ENCODE assay signal across 20 cellular contexts in the genomic region with DNA sequence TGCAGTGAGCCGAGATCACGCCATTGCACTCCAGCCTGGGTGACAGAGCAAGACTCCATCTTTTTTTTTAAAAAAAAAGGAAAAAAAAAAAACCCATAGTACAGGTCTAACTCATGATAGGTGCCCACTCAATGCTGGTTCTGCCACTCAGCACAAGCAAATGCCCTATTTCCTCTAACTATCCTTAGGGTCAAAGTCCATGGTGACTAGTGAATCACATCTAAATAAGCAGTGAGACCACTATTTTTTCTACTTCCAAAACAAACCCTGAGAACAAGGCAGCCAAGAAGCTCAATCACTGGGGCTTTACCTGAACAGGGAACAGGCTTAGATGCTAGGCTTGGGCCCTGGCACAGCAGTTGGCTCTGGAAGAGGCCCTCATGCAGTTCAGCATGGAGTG. TPM values are rescaled to one million over a fixed set of nuclear protein-coding genes. Genes with fewer than 3 reads are reported as not detected.
A peak's percentile ranks its signal among the peaks of the same experiment; 100 is the strongest.
DNase-seq lines count a peak whose midpoint lies in the region; TF ChIP-seq lines count a peak whose summit lies in the region.
"Had no signal": no experiment of that assay in that cellular context is flagged by ENCODE, and none has a peak within 500 bp of the region (broad histone marks: within the 10 kb centered on the region; RNA-seq: fewer than 3 reads in every experiment).

No MANE protein-coding gene starts in this region.

- CTCF ChIA-PET in SK-N-SH (lab: Yijun Ruan, JAX), result interaction anchor here (1.1 to 1.4 kb wide), 2 partner anchors 15 to 34 kb away, joined by 3 read pairs; no protein-coding TSS in a partner anchor

- TF ChIP-seq EP300 in SK-N-SH (IDR thresholded peaks at IDR 0.05; ENCODE audit: borderline replicate concordance in 1 of 2, low read depth in 1 of 2, low read length in 1 of 2), result no peak

- H3F3A ChIP-seq in SK-N-SH (replicated peaks; ENCODE audit: insufficient read depth), result peaks cover 17% of the 10 kb centered on the region

- no peaks in the 10 kb centered on the region for H3K9me2 ChIP-seq in SK-N-SH

- TF ChIP-seq CTCF in neural crest cell (conservative IDR thresholded peaks at IDR 0.05) (no peak), SK-N-SH (IDR thresholded peaks at IDR 0.05) (no peak)

- no peak for TF ChIP-seq RAD21 in SK-N-SH (IDR thresholded peaks at IDR 0.05; ENCODE audit: low read length)

- H3K27me3 Mint-ChIP-seq in neural crest cell (ENCODE audit: low read depth), result no peaks in the 10 kb centered on the region

- H3K4me1 ChIP-seq in BLaER1 (peaks cover 27% of the 10 kb centered on the region), SK-N-SH (ENCODE audit: control insufficient read depth in 1 of 2, insufficient read depth in 2 of 2, low read depth in 1 of 2, low read length in 1 of 2) (peaks cover 6 to 12% of the 10 kb centered on the region in 2 experiments; a peak in 3 of 4 replicates)

- H2AFZ ChIP-seq in SK-N-SH (ENCODE audit: low read depth), result no peak overlapping the region

- H3K4me1 Mint-ChIP-seq in neural crest cell, result peaks cover 30% of the 10 kb centered on the region

- no peaks in the 10 kb centered on the region for H3K27me3 ChIP-seq in BLaER1
- H3K27me3 ChIP-seq in SK-N-SH (ENCODE audit: insufficient read depth), result no peaks in the 10 kb centered on the region
- H3K27me3 ChIP-seq: BLaER1 treated with 17β-estradiol and CSF1 and Interleukin-3, amounts not matched to agents 10 nM and 100 nM; SJCRH30 had no signal

- no peaks in the 10 kb centered on the region for H3K9me3 ChIP-seq in BLaER1
- no peaks in the 10 kb centered on the region for H3K9me3 ChIP-seq in SK-N-SH
- H3K9me3 ChIP-seq: BLaER1 treated with 17β-estradiol and CSF1 and Interleukin-3, amounts not matched to agents 10 nM and 100 nM; SJCRH30 had no signal

- peak overlapping the region; percentile 42 for H3K4me3 Mint-ChIP-seq in neural crest cell
- H3K4me3 Mint-ChIP-seq: CD8-positive, alpha-beta T cell had no signal

- H3K4me3 ChIP-seq in BLaER1 (no peak overlapping the region), SK-N-SH (ENCODE audit: low read depth in 2 of 2, low read length in 1 of 2) (no peak overlapping the region)
- H3K4me3 ChIP-seq: BLaER1 treated with 17β-estradiol and CSF1 and Interleukin-3, amounts not matched to agents 10 nM and 100 nM; SJCRH30 had no signal

- peak overlapping the region; percentile 32 for H3K27ac Mint-ChIP-seq in neural crest cell (ENCODE audit: unreplicated experiment)
- H3K27ac Mint-ChIP-seq: CD8-positive, alpha-beta T cell had no signal

- H3K4me2 ChIP-seq in BLaER1, result no peak overlapping the region
- H3K4me2 ChIP-seq in SK-N-SH, result no peak overlapping the region
- H3K4me2 ChIP-seq: KMS-11 had no signal

- H3K9me3 Mint-ChIP-seq in neural crest cell, result no peaks in the 10 kb centered on the region
- H3K9me3 Mint-ChIP-seq: CD8-positive, alpha-beta T cell had no signal

- 0 out of 2 replicates have a peak overlapping the region, but pooled peaks have one; percentile 16 for H3K9ac ChIP-seq in BLaER1
- H3K9ac ChIP-seq in SK-N-SH, result no peak overlapping the region
- H3K9ac ChIP-seq: KMS-11 had no signal

- H3K27ac ChIP-seq in BLaER1 (no peak overlapping the region), SK-N-SH (ENCODE audit: low read depth in 2 of 2, low read length in 1 of 2) (no peak overlapping the region)
- H3K27ac ChIP-seq: BLaER1 treated with 17β-estradiol and CSF1 and Interleukin-3, amounts not matched to agents 10 nM and 100 nM; KMS-11; SJCRH30 had no signal

- WGBS in SK-N-SH (ENCODE audit: low lambda C conversion rate), result 100% methylated on average over 2 of the region's 2 CpGs

- H3K36me3 ChIP-seq in BLaER1, result peaks cover 72% of the 10 kb centered on the region
- peaks cover 58 to 69% of the 10 kb centered on the region in 2 experiments for H3K36me3 ChIP-seq in SK-N-SH (replicated peaks in 1 of 2; ENCODE audit: control insufficient read depth in 1 of 2, insufficient read depth in 2 of 2, low read length in 1 of 2)

- POLR2A ChIA-PET in SK-N-SH (lab: Yijun Ruan, JAX), result no interaction called here

- peaks cover 80% of the 10 kb centered on the region for H4K20me1 ChIP-seq in BLaER1
- H4K20me1 ChIP-seq in SK-N-SH (ENCODE audit: insufficient read depth), result peaks cover 9% of the 10 kb centered on the region

- peaks cover 20% of the 10 kb centered on the region for H3K36me3 Mint-ChIP-seq in neural crest cell (ENCODE audit: low read depth)

- in situ Hi-C loops in Caki2 (cut with HindIII; ENCODE audit: low pct_unique_long_range_greater_than_20kb, low sequenced_read_pairs), result no loop called here

- peaks cover 58% of the 10 kb centered on the region for H3K79me2 ChIP-seq in SK-N-SH (ENCODE audit: insufficient read depth)

- DNase-seq in Caki2 (ENCODE audit: low read depth) (peak; percentile 41), neural crest cell (ENCODE audit: low read depth, low spot score) (no peak), SK-N-SH (no peak), foreskin melanocyte (no peak)
- DNase-seq: ACHN; Calu3; CD8-positive, alpha-beta T cell; DMS153; EL; GF-D8; IMR-90; NCI-H1105; NCI-H2029 treated with DMSO at 0.1 percent for 48 hours; NCI-H345; NCI-H524; NCI-H82; SJCRH30 had no signal

TF ChIP-seq in SK-N-SH, 30 proteins besides CTCF, POLR2A, EP300 and RAD21 (continues in another document):
- TF ChIP-seq NFIC (IDR thresholded peaks at IDR 0.05; ENCODE audit: borderline replicate concordance) (no peak), TAF1 (IDR thresholded peaks at IDR 0.05; ENCODE audit: borderline replicate concordance, low read depth, low read length) (no peak)
- TF ChIP-seq, protein P1, sequence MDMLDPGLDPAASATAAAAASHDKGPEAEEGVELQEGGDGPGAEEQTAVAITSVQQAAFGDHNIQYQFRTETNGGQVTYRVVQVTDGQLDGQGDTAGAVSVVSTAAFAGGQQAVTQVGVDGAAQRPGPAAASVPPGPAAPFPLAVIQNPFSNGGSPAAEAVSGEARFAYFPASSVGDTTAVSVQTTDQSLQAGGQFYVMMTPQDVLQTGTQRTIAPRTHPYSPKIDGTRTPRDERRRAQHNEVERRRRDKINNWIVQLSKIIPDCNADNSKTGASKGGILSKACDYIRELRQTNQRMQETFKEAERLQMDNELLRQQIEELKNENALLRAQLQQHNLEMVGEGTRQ (IDR thresholded peaks at IDR 0.05; ENCODE audit: borderline replicate concordance, low read depth, low read length), result no peak
- TF ChIP-seq, protein P2, sequence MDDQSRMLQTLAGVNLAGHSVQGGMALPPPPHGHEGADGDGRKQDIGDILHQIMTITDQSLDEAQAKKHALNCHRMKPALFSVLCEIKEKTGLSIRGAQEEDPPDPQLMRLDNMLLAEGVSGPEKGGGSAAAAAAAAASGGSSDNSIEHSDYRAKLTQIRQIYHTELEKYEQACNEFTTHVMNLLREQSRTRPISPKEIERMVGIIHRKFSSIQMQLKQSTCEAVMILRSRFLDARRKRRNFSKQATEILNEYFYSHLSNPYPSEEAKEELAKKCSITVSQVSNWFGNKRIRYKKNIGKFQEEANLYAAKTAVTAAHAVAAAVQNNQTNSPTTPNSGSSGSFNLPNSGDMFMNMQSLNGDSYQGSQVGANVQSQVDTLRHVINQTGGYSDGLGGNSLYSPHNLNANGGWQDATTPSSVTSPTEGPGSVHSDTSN (IDR thresholded peaks at IDR 0.05), result no peak
- TF ChIP-seq, protein P3, sequence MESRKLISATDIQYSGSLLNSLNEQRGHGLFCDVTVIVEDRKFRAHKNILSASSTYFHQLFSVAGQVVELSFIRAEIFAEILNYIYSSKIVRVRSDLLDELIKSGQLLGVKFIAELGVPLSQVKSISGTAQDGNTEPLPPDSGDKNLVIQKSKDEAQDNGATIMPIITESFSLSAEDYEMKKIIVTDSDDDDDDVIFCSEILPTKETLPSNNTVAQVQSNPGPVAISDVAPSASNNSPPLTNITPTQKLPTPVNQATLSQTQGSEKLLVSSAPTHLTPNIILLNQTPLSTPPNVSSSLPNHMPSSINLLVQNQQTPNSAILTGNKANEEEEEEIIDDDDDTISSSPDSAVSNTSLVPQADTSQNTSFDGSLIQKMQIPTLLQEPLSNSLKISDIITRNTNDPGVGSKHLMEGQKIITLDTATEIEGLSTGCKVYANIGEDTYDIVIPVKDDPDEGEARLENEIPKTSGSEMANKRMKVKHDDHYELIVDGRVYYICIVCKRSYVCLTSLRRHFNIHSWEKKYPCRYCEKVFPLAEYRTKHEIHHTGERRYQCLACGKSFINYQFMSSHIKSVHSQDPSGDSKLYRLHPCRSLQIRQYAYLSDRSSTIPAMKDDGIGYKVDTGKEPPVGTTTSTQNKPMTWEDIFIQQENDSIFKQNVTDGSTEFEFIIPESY (IDR thresholded peaks at IDR 0.05; ENCODE audit: borderline replicate concordance, low read depth), result no peak

RNA-seq across cellular contexts. Expression of a gene that starts 3.4 kb away (rescaled TPM):
- 62.0 and 73.6 TPM in 2 replicates for total RNA-seq in Caki2 (2014; rRNA removed; shearing (Covaris generic); ENCODE audit: low replicate concordance)
- total RNA-seq in neural crest cell, result 175 and 191 TPM in 2 replicates
- polyA plus RNA-seq in SK-N-SH (2012; rRNA removed), result 46.4 and 77.8 TPM in 2 replicates
- 33.6 and 42.3 TPM in 2 replicates for polyA plus RNA-seq in SK-N-SH (2012; cell fraction: cytosol; rRNA removed)
- 70.9 and 98.6 TPM in 2 replicates for polyA plus RNA-seq in SK-N-SH (2012; cell fraction: nucleus; rRNA removed)

RNA-seq across cellular contexts. Expression of a gene that starts 20.1 kb away (rescaled TPM):
- 70.4 and 79.9 TPM in 2 replicates for total RNA-seq in Caki2 (2014; rRNA removed; shearing (Covaris generic); ENCODE audit: low replicate concordance)
- 47.4 and 48.2 TPM in 2 replicates for total RNA-seq in neural crest cell
- polyA plus RNA-seq in SK-N-SH (2012; rRNA removed), result 108 and 114 TPM in 2 replicates
- 95.8 and 104 TPM in 2 replicates for polyA plus RNA-seq in SK-N-SH (2012; cell fraction: cytosol; rRNA removed)
- 49.4 and 69.0 TPM in 2 replicates for polyA plus RNA-seq in SK-N-SH (2012; cell fraction: nucleus; rRNA removed)

RNA-seq across cellular contexts. Expression of a gene that starts 20.4 kb away (rescaled TPM):
- total RNA-seq in Caki2 (2014; rRNA removed; shearing (Covaris generic); ENCODE audit: low replicate concordance), result 12.6 and 16.8 TPM in 2 replicates
- 70.0 and 72.2 TPM in 2 replicates for total RNA-seq in neural crest cell
- 26.7 and 26.9 TPM in 2 replicates for polyA plus RNA-seq in SK-N-SH (2012; rRNA removed)
- polyA plus RNA-seq in SK-N-SH (2012; cell fraction: cytosol; rRNA removed), result 20.0 and 21.4 TPM in 2 replicates
- 55.7 and 68.8 TPM in 2 replicates for polyA plus RNA-seq in SK-N-SH (2012; cell fraction: nucleus; rRNA removed)

RNA-seq across cellular contexts. Expression of a gene that starts 27.6 kb away (rescaled TPM):
- total RNA-seq in Caki2 (2014; rRNA removed; shearing (Covaris generic); ENCODE audit: low replicate concordance), result 0.70 and 3.2 TPM in 2 replicates
- total RNA-seq in neural crest cell, result 31.0 and 34.2 TPM in 2 replicates
- polyA plus RNA-seq in SK-N-SH (2012; rRNA removed), result 7.9 and 13.1 TPM in 2 replicates
- polyA plus RNA-seq in SK-N-SH (2012; cell fraction: cytosol; rRNA removed), result 1.7 and 2.5 TPM in 2 replicates
- polyA plus RNA-seq in SK-N-SH (2012; cell fraction: nucleus; rRNA removed), result 62.1 and 74.4 TPM in 2 replicates

RNA-seq across cellular contexts. Expression of a gene that starts 42.8 kb away (rescaled TPM):
- 73.0 and 355 TPM in 2 replicates for total RNA-seq in Caki2 (2014; rRNA removed; shearing (Covaris generic); ENCODE audit: low replicate concordance)
- total RNA-seq in neural crest cell, result 147 and 151 TPM in 2 replicates
- polyA plus RNA-seq in SK-N-SH (2012; rRNA removed), result 36.5 and 42.3 TPM in 2 replicates
- 28.0 and 31.0 TPM in 2 replicates for polyA plus RNA-seq in SK-N-SH (2012; cell fraction: cytosol; rRNA removed)
- polyA plus RNA-seq in SK-N-SH (2012; cell fraction: nucleus; rRNA removed), result 100 and 104 TPM in 2 replicates
